ENCODE assay signal across 17 cellular contexts in genomic region chr11:73818838-73819237, GRCh38. TPM values are rescaled to one million over a fixed set of nuclear protein-coding genes. Genes with fewer than 3 reads are reported as not detected.
A peak's percentile ranks its signal among the peaks of the same experiment; 100 is the strongest.
DNase-seq lines count a peak whose midpoint lies in the region; ATAC-seq and TF ChIP-seq lines count a peak whose summit lies in the region.
"Had no signal": no experiment of that assay in that cellular context is flagged by ENCODE, and none has a peak within 500 bp of the region (broad histone marks: within the 10 kb centered on the region; RNA-seq: fewer than 3 reads in every experiment).

No MANE protein-coding gene starts in this region.

- no peak overlapping the region for H3K9ac ChIP-seq in HUES6 (ENCODE audit: low read length)

- no peaks in the 10 kb centered on the region for H3K9me3 Mint-ChIP-seq in activated T-helper 1 cell treated with anti-CD3 and anti-CD28 coated beads, Interleukin-12 subunit alpha, Interleukin-12 subunit beta, Interleukin-2, Interleukin-4 antibody, amounts not matched to agents 30 ng/mL and 10 ng/mL and 1 ng/mL, durations not matched to agents 14 hours and 24 hours and 36 hours
- H3K9me3 Mint-ChIP-seq: activated CD4-positive, alpha-beta memory T cell treated with anti-CD3 and anti-CD28 coated beads, Interleukin-2, amount 10 ng/mL, durations not matched to agents 7 days and 5 days; activated T-helper 2 cell treated with anti-CD3 and anti-CD28 coated beads, Interferon-gamma antibody, Interleukin-2, Interleukin-4, amounts not matched to agents 10 μg/mL and 5 μg/mL and 100 μg/mL, durations not matched to agents 14 hours and 24 hours and 36 hours; CD14-positive monocyte had no signal

- H3K27me3 Mint-ChIP-seq in activated T-helper 1 cell treated with anti-CD3 and anti-CD28 coated beads, Interleukin-12 subunit alpha, Interleukin-12 subunit beta, Interleukin-2, Interleukin-4 antibody, amounts not matched to agents 30 ng/mL and 10 ng/mL and 1 ng/mL, durations not matched to agents 14 hours and 24 hours and 36 hours (ENCODE audit: insufficient read depth) = no peaks in the 10 kb centered on the region
- H3K27me3 Mint-ChIP-seq: activated CD4-positive, alpha-beta memory T cell treated with anti-CD3 and anti-CD28 coated beads, Interleukin-2, amount 10 ng/mL, durations not matched to agents 7 days and 5 days had no signal

- H3K4me1 ChIP-seq in HUES6 (ENCODE audit: control insufficient read depth, insufficient read depth, low read length) (peaks cover 16% of the 10 kb centered on the region), mesodermal cell (ENCODE audit: control insufficient read depth, insufficient read depth, low read length, poor library complexity, severe bottlenecking) (peaks cover 7% of the 10 kb centered on the region)
- H3K4me1 ChIP-seq: ascending aorta, gastrocnemius medialis had no signal

- H3K9me3 ChIP-seq in HUES6 (ENCODE audit: control insufficient read depth, insufficient read depth, low read depth, low read length) (peaks cover 4% of the 10 kb centered on the region; the same call in 1 of the 2 replicates), mesodermal cell (ENCODE audit: control insufficient read depth, low read length) (peaks cover 5% of the 10 kb centered on the region)
- H3K9me3 ChIP-seq: ascending aorta, gastrocnemius medialis, mucosa of descending colon had no signal

- ATAC-seq in HG03442 (IDR thresholded peaks at IDR 0.05; ENCODE audit: unreplicated experiment) = no peak
- ATAC-seq in GM21423 (IDR thresholded peaks at IDR 0.05; ENCODE audit: unreplicated experiment) = no peak
- ATAC-seq in HG03565 (IDR thresholded peaks at IDR 0.05; ENCODE audit: unreplicated experiment) = no peak
- ATAC-seq: gastrocnemius medialis; mucosa of descending colon; stimulated activated naive CD8-positive, alpha-beta T cell treated with anti-CD3 and anti-CD28 coated beads, Interleukin-15, Interleukin-2, amounts not matched to agents 100 U/mL and 50 U/mL, for 24 hours had no signal

- H3K36me3 ChIP-seq in HUES6 (ENCODE audit: control insufficient read depth, insufficient read depth, low read length) = peaks cover 4% of the 10 kb centered on the region
- peaks cover 5% of the 10 kb centered on the region for H3K36me3 ChIP-seq in mesodermal cell (ENCODE audit: control insufficient read depth, insufficient read depth, low read length)
- H3K36me3 ChIP-seq: ascending aorta, gastrocnemius medialis had no signal

- no peaks in the 10 kb centered on the region for H3K27me3 ChIP-seq in HUES6 (ENCODE audit: control insufficient read depth, insufficient read depth, low read length)
- H3K27me3 ChIP-seq: ascending aorta, gastrocnemius medialis had no signal

- H3K27ac ChIP-seq in HUES6 (ENCODE audit: low read depth, low read length) (peak overlapping the region; percentile 56; the same call in 1 of the 2 replicates), mesodermal cell (ENCODE audit: low read depth, low read length, severe bottlenecking) (peak overlapping the region; percentile 78)
- H3K27ac ChIP-seq: ascending aorta, gastrocnemius medialis had no signal

- H3K4me1 Mint-ChIP-seq in activated T-helper 1 cell treated with anti-CD3 and anti-CD28 coated beads, Interleukin-12 subunit alpha, Interleukin-12 subunit beta, Interleukin-2, Interleukin-4 antibody, amounts not matched to agents 30 ng/mL and 10 ng/mL and 1 ng/mL, durations not matched to agents 14 hours and 24 hours and 36 hours (ENCODE audit: low read depth) = no peaks in the 10 kb centered on the region
- H3K4me1 Mint-ChIP-seq: activated CD4-positive, alpha-beta memory T cell treated with anti-CD3 and anti-CD28 coated beads, Interleukin-2, amount 10 ng/mL, durations not matched to agents 7 days and 5 days had no signal

- DNase-seq in EL = peak; percentile 26
- DNase-seq in choroid plexus epithelial cell (ENCODE audit: low read depth) = peak; percentile 57
- no peak for DNase-seq in activated T-helper 1 cell treated with anti-CD3 and anti-CD28 coated beads, Interleukin-12 subunit alpha, Interleukin-12 subunit beta, Interleukin-2, Interleukin-4 antibody, amounts not matched to agents 30 ng/mL and 10 ng/mL and 1 ng/mL, durations not matched to agents 14 hours and 24 hours and 36 hours (ENCODE audit: low spot score)
- DNase-seq: activated CD4-positive, alpha-beta memory T cell treated with anti-CD3 and anti-CD28 coated beads, Interleukin-2, amount 10 ng/mL, durations not matched to agents 7 days and 5 days; gastrocnemius medialis; mucosa of descending colon; NCI-H1436 treated with DMSO at 0.1 percent for 48 hours; NCI-H510A; stimulated activated naive CD8-positive, alpha-beta T cell treated with anti-CD3 and anti-CD28 coated beads, Interleukin-15, Interleukin-2, amounts not matched to agents 100 U/mL and 50 U/mL, for 24 hours had no signal

- intact Hi-C loops in activated T-helper 1 cell treated with anti-CD3 and anti-CD28 coated beads, Interleukin-12 subunit alpha, Interleukin-12 subunit beta, Interleukin-2, Interleukin-4 antibody, amounts not matched to agents 30 ng/mL and 10 ng/mL and 1 ng/mL, durations not matched to agents 14 hours and 24 hours and 36 hours (cut with micrococcal nuclease) = no loop called here

- H3K36me3 Mint-ChIP-seq in activated T-helper 1 cell treated with anti-CD3 and anti-CD28 coated beads, Interleukin-12 subunit alpha, Interleukin-12 subunit beta, Interleukin-2, Interleukin-4 antibody, amounts not matched to agents 30 ng/mL and 10 ng/mL and 1 ng/mL, durations not matched to agents 14 hours and 24 hours and 36 hours (ENCODE audit: low read depth) = no peaks in the 10 kb centered on the region

- H3K4me3 ChIP-seq in HUES6 (ENCODE audit: low read depth, low read length) (no peak overlapping the region), choroid plexus epithelial cell (ENCODE audit: low read depth, low read length) (no peak overlapping the region), mesodermal cell (ENCODE audit: extremely low read depth, insufficient read depth, low read length, poor library complexity, severe bottlenecking) (no peak overlapping the region)
- H3K4me3 ChIP-seq: ascending aorta, gastrocnemius medialis, mucosa of descending colon had no signal

- no peak overlapping the region for H3K27ac Mint-ChIP-seq in activated T-helper 1 cell treated with anti-CD3 and anti-CD28 coated beads, Interleukin-12 subunit alpha, Interleukin-12 subunit beta, Interleukin-2, Interleukin-4 antibody, amounts not matched to agents 30 ng/mL and 10 ng/mL and 1 ng/mL, durations not matched to agents 14 hours and 24 hours and 36 hours
- H3K27ac Mint-ChIP-seq: activated CD4-positive, alpha-beta memory T cell treated with anti-CD3 and anti-CD28 coated beads, Interleukin-2, amount 10 ng/mL, durations not matched to agents 7 days and 5 days; activated T-helper 2 cell treated with anti-CD3 and anti-CD28 coated beads, Interferon-gamma antibody, Interleukin-2, Interleukin-4, amounts not matched to agents 10 μg/mL and 5 μg/mL and 100 μg/mL, durations not matched to agents 14 hours and 24 hours and 36 hours; CD14-positive monocyte had no signal

- no peak overlapping the region for H3K4me3 Mint-ChIP-seq in activated T-helper 1 cell treated with anti-CD3 and anti-CD28 coated beads, Interleukin-12 subunit alpha, Interleukin-12 subunit beta, Interleukin-2, Interleukin-4 antibody, amounts not matched to agents 30 ng/mL and 10 ng/mL and 1 ng/mL, durations not matched to agents 14 hours and 24 hours and 36 hours
- H3K4me3 Mint-ChIP-seq: activated CD4-positive, alpha-beta memory T cell treated with anti-CD3 and anti-CD28 coated beads, Interleukin-2, amount 10 ng/mL, durations not matched to agents 7 days and 5 days; CD14-positive monocyte had no signal

- no peak for TF ChIP-seq CTCF in choroid plexus epithelial cell (conservative IDR thresholded peaks at IDR 0.05; ENCODE audit: low read depth, low read length)

RNA-seq across cellular contexts. Expression of gene MRPL48, which starts 31.2 kb away (rescaled TPM):
- 44.7 TPM for polyA plus RNA-seq in mesodermal cell (2013, experiment 1 of 2)
- polyA plus RNA-seq in mesodermal cell (2013, experiment 2 of 2) = 46.7 TPM
- total RNA-seq in activated T-helper 1 cell treated with anti-CD3 and anti-CD28 coated beads, Interleukin-12 subunit alpha, Interleukin-12 subunit beta, Interleukin-2, Interleukin-4 antibody, amounts not matched to agents 30 ng/mL and 10 ng/mL and 1 ng/mL, durations not matched to agents 14 hours and 24 hours and 36 hours = 55.0 and 56.3 TPM in 2 replicates
- total RNA-seq: ascending aorta had no signal

RNA-seq across cellular contexts. Expression of gene COA4, which starts 57.8 kb away (rescaled TPM):
- 46.8 TPM for polyA plus RNA-seq in mesodermal cell (2013, experiment 1 of 2)
- polyA plus RNA-seq in mesodermal cell (2013, experiment 2 of 2) = 49.5 TPM
- 99.1 and 102 TPM in 2 replicates for total RNA-seq in activated T-helper 1 cell treated with anti-CD3 and anti-CD28 coated beads, Interleukin-12 subunit alpha, Interleukin-12 subunit beta, Interleukin-2, Interleukin-4 antibody, amounts not matched to agents 30 ng/mL and 10 ng/mL and 1 ng/mL, durations not matched to agents 14 hours and 24 hours and 36 hours

RNA-seq across cellular contexts. Expression of gene PAAF1, which starts 58.0 kb away (rescaled TPM):
- 24.6 TPM for polyA plus RNA-seq in mesodermal cell (2013, experiment 1 of 2)
- polyA plus RNA-seq in mesodermal cell (2013, experiment 2 of 2) = 26.3 TPM
- total RNA-seq in activated T-helper 1 cell treated with anti-CD3 and anti-CD28 coated beads, Interleukin-12 subunit alpha, Interleukin-12 subunit beta, Interleukin-2, Interleukin-4 antibody, amounts not matched to agents 30 ng/mL and 10 ng/mL and 1 ng/mL, durations not matched to agents 14 hours and 24 hours and 36 hours = 22.4 and 25.0 TPM in 2 replicates

RNA-seq across cellular contexts. Expression of gene RAB6A, which starts 58.0 kb away (rescaled TPM):
- polyA plus RNA-seq in mesodermal cell (2013, experiment 1 of 2) = 107 TPM
- polyA plus RNA-seq in mesodermal cell (2013, experiment 2 of 2) = 105 TPM
- total RNA-seq in activated T-helper 1 cell treated with anti-CD3 and anti-CD28 coated beads, Interleukin-12 subunit alpha, Interleukin-12 subunit beta, Interleukin-2, Interleukin-4 antibody, amounts not matched to agents 30 ng/mL and 10 ng/mL and 1 ng/mL, durations not matched to agents 14 hours and 24 hours and 36 hours = 81.9 and 88.0 TPM in 2 replicates
